34 cellular contexts compared by ENCODE assay signal in genomic region chr5:36710039-36710438, GRCh38.
"Had no signal": no experiment of that assay in that cellular context is flagged by ENCODE, and none has a peak within 500 bp of the region (broad histone marks: within the 10 kb centered on the region; RNA-seq: fewer than 3 reads in every experiment).

No MANE protein-coding gene starts in this region.

- H3K36me3 ChIP-seq: adrenal gland, ascending aorta, brain microvascular endothelial cell, breast epithelium, cardiac muscle cell had no signal

- DNase-seq: activated effector memory CD4-positive, alpha-beta T cell treated with anti-CD3 and anti-CD28 coated beads, Interleukin-2, amount 50 U/mL, for 16 hours; activated effector memory CD4-positive, alpha-beta T cell treated with Interleukin-2 at 50 U/mL for 16 hours; activated gamma-delta T cell; activated gamma-delta T cell treated with Interleukin-2 at 50 U/mL for 16 hours; activated naive CD4-positive, alpha-beta T cell; activated naive CD4-positive, alpha-beta T cell treated with anti-CD3 and anti-CD28 coated beads for 36 hours; activated naive CD4-positive, alpha-beta T cell treated with anti-CD3 and anti-CD28 coated beads, Interleukin-2, amount 10 ng/mL, durations not matched to agents 7 days and 5 days; activated naive CD4-positive, alpha-beta T cell treated with anti-CD3 and anti-CD28 coated beads, Interleukin-2, amount 50 U/mL, for 16 hours; activated naive CD4-positive, alpha-beta T cell treated with Interleukin-2 at 50 U/mL for 16 hours; activated naive CD8-positive, alpha-beta T cell treated with anti-CD3 and anti-CD28 coated beads for 36 hours; activated naive CD8-positive, alpha-beta T cell treated with anti-CD3 and anti-CD28 coated beads, Interleukin-2, amount 10 ng/mL, durations not matched to agents 7 days and 5 days; activated naive CD8-positive, alpha-beta T cell treated with anti-CD3 and anti-CD28 coated beads, Interleukin-2, amount 50 U/mL, for 24 hours; activated T-cell treated with anti-CD3 and anti-CD28 coated beads, Interleukin-2, amount 50 U/mL, for 1 hour; activated T-cell treated with anti-CD3 and anti-CD28 coated beads, Interleukin-2, amount 50 U/mL, for 24 hours; activated T-cell treated with anti-CD3 and anti-CD28 coated beads, Interleukin-2, amount 50 U/mL, for 4 hours; activated T-cell treated with anti-CD3 and anti-CD28 coated beads, Interleukin-2, amount 50 U/mL, for 48 hours; activated T-cell treated with anti-CD3 and anti-CD28 coated beads, Interleukin-2, amount 50 U/mL, for 72 hours; adrenal gland; amniotic stem cell; amygdala; anterior cingulate cortex; aorta; body of pancreas; brain microvascular endothelial cell; caudate nucleus; central memory CD4-positive, alpha-beta T cell; cerebellar nuclear complex had no signal

- H3K9me3 ChIP-seq: adrenal gland, ascending aorta, body of pancreas, breast epithelium had no signal

- ATAC-seq: activated naive CD4-positive, alpha-beta T cell treated with anti-CD3 and anti-CD28 coated beads, Interleukin-2, amount 50 U/mL, for 72 hours; activated naive CD8-positive, alpha-beta T cell treated with anti-CD3 and anti-CD28 coated beads, Interleukin-2, amount 50 U/mL, for 24 hours; activated T-cell treated with anti-CD3 and anti-CD28 coated beads, Interleukin-2, amount 50 U/mL, for 4 hours; activated T-cell treated with anti-CD3 and anti-CD28 coated beads, Interleukin-2, amount 50 U/mL, for 72 hours; activated T-helper 17 cell treated with anti-CD3 and anti-CD28 coated beads, Interleukin-2, amount 50 U/mL, for 72 hours; body of pancreas had no signal

- H3K4me1 ChIP-seq: adrenal gland, ascending aorta, body of pancreas, breast epithelium had no signal

- H3K4me3 ChIP-seq: adrenal gland, ascending aorta, body of pancreas, breast epithelium, cardiac muscle cell had no signal

- FAIRE-seq: astrocyte, bronchial epithelial cell had no signal

- H3K27me3 ChIP-seq: adrenal gland, ascending aorta, body of pancreas, brain microvascular endothelial cell, breast epithelium, cardiac muscle cell had no signal

- H3K27ac ChIP-seq: adrenal gland, ascending aorta, body of pancreas, brain microvascular endothelial cell, breast epithelium, cardiac muscle cell had no signal
